9 cellular contexts compared by ENCODE assay signal in the genomic region with DNA sequence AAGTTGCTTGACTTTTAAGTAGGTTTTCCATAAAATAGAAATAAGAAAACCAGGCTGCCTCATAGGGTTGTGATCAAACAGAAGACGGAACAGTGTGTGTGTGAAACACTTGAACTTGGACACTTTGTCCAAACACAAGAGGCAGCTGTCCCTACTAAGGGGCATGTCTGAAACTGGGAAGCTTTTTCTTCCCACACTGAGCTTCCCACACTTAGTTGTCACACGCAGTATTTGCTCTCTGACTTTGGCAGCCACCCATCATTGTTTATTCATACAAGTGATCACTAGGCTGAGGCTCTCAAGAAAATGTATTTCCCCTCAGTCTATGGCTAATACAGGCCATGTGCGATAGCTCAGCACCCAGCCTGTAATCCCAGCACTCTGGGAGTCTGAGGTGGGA. TPM values are rescaled to one million over a fixed set of nuclear protein-coding genes. Genes with fewer than 3 reads are reported as not detected.
DNase-seq lines count a peak whose midpoint lies in the region; ATAC-seq, FAIRE-seq and TF ChIP-seq lines count a peak whose summit lies in the region.
"Had no signal": no experiment of that assay in that cellular context is flagged by ENCODE, and none has a peak within 500 bp of the region (broad histone marks: within the 10 kb centered on the region; RNA-seq: fewer than 3 reads in every experiment).

No MANE protein-coding gene starts in this region.

- intact Hi-C loops in MCF 10A (cut with micrococcal nuclease), result loop anchor here (1.0 kb wide), 1 partner anchor 12 kb away; no protein-coding TSS in a partner anchor
- intact Hi-C loops in HepG2 (cut with micrococcal nuclease; ENCODE audit: unreplicated experiment), result no loop called here

- peaks cover 41% of the 10 kb centered on the region for H3K4me1 Mint-ChIP-seq in MCF 10A (ENCODE audit: insufficient read depth, unreplicated experiment)
- H3K4me1 Mint-ChIP-seq in stimulated activated naive CD8-positive, alpha-beta T cell treated with anti-CD3 and anti-CD28 coated beads, Interleukin-15, amount 100 ng/mL, for 72 hours, result peaks cover 22% of the 10 kb centered on the region

- H3K4me3 ChIP-seq in HepG2 (replicated peaks in 1 of 3; ENCODE audit: insufficient read depth in 1 of 3, low read depth in 2 of 3, low read length in 3 of 3), result peak overlapping the region in 1 of 3 experiments; percentile 75; a peak in 2 of 6 replicates

- TF ChIP-seq EP300 in HepG2 (IDR thresholded peaks at IDR 0.05; ENCODE audit: low read depth in 2 of 2, low read length in 2 of 2) (no peak), HepG2 (CRISPR knock-in tag; IDR thresholded peaks at IDR 0.05; ENCODE audit: borderline replicate concordance) (no peak)

- no peaks in the 10 kb centered on the region; the same call in 1 of the 2 replicates for H4K20me1 ChIP-seq in HepG2 (ENCODE audit: insufficient read depth, low read length)

- BruUV-seq in MCF 10A (replicated peaks; lab: Mats Ljungman, UMichigan), result no TSS peak
- no TSS peak for BruUV-seq in HepG2 (replicated peaks; lab: Mats Ljungman, UMichigan)

- H2AFZ ChIP-seq in HepG2 (ENCODE audit: low read length), result no peak overlapping the region

- TF ChIP-seq RAD21 in HepG2 (CRISPR knock-in tag; IDR thresholded peaks at IDR 0.05), result no peak

- H3K27me3 Mint-ChIP-seq in MCF 10A (ENCODE audit: insufficient read depth, unreplicated experiment), result no peaks in the 10 kb centered on the region
- peaks cover 18% of the 10 kb centered on the region for H3K27me3 Mint-ChIP-seq in stimulated activated naive CD8-positive, alpha-beta T cell treated with anti-CD3 and anti-CD28 coated beads, Interleukin-15, amount 100 ng/mL, for 72 hours

- H3K9ac ChIP-seq in HepG2 (ENCODE audit: insufficient read depth, low read depth, low read length), result no peak overlapping the region

- CTCF ChIA-PET in MCF 10A (lab: Yijun Ruan, JAX), result interaction anchor here (0.7 to 4.1 kb wide), 12 partner anchors 8 to 338 kb away, joined by 3 to 20 read pairs (median 4); no protein-coding TSS in a partner anchor
- CTCF ChIA-PET in HepG2 (lab: Yijun Ruan, JAX; ENCODE audit: low intra/inter-chr PET ratio, low total read pairs), result no interaction called here

- no peaks in the 10 kb centered on the region; a peak in 1 of 5 replicates for H3K36me3 ChIP-seq in HepG2 (replicated peaks in 1 of 2; ENCODE audit: control insufficient read depth in 1 of 2, insufficient read depth in 2 of 2, low read length in 2 of 2)

- WGBS in HepG2 (ENCODE audit: low lambda C conversion rate), result 10% methylated on average over 3 of the region's 3 CpGs

- no peaks in the 10 kb centered on the region for H3K9me3 ChIP-seq in HepG2 (ENCODE audit: low read length)

- no peaks in the 10 kb centered on the region for H3K79me2 ChIP-seq in HepG2 (ENCODE audit: insufficient read depth, low read length)

- H3K27me3 ChIP-seq in HepG2 (ENCODE audit: control insufficient read depth in 1 of 2, insufficient read depth in 2 of 2, low read length in 2 of 2), result no peaks in the 10 kb centered on the region

- H3K4me1 ChIP-seq in HepG2 (ENCODE audit: insufficient read depth, low read length), result peaks cover 82% of the 10 kb centered on the region

- peak overlapping the region; percentile 92 for H3K27ac Mint-ChIP-seq in MCF 10A (ENCODE audit: low read depth, unreplicated experiment)
- no peak overlapping the region for H3K27ac Mint-ChIP-seq in stimulated activated naive CD8-positive, alpha-beta T cell treated with anti-CD3 and anti-CD28 coated beads, Interleukin-15, amount 100 ng/mL, for 72 hours

- H3K9me3 Mint-ChIP-seq in MCF 10A (ENCODE audit: unreplicated experiment), result no peaks in the 10 kb centered on the region
- no peaks in the 10 kb centered on the region for H3K9me3 Mint-ChIP-seq in stimulated activated naive CD8-positive, alpha-beta T cell treated with anti-CD3 and anti-CD28 coated beads, Interleukin-15, amount 100 ng/mL, for 72 hours
- H3K9me3 Mint-ChIP-seq: central memory CD8-positive, alpha-beta T cell had no signal

- no peak for TF ChIP-seq POLR2A in HepG2 (IDR thresholded peaks at IDR 0.05; ENCODE audit: insufficient read depth in 1 of 2, low read depth in 2 of 2, low read length in 2 of 2)

- H3K4me3 Mint-ChIP-seq in MCF 10A (ENCODE audit: unreplicated experiment), result peak overlapping the region; percentile 79
- no peak overlapping the region for H3K4me3 Mint-ChIP-seq in stimulated activated naive CD8-positive, alpha-beta T cell treated with anti-CD3 and anti-CD28 coated beads, Interleukin-15, amount 100 ng/mL, for 72 hours

- DNase-seq in M059J (ENCODE audit: low read depth) (peak; percentile 83), MCF 10A (ENCODE audit: unreplicated experiment) (peak; percentile 81), HepG2 (ENCODE audit: low spot score) (no peak), substantia nigra (lab: John Stamatoyannopoulos, UW) (peak in 28 of 49 donors; percentile 17 to 76 (median 40)), cerebellar nuclear complex (lab: John Stamatoyannopoulos, UW) (no peak), HK-2 (ENCODE audit: unreplicated experiment) (no peak)
- no peak for DNase-seq in stimulated activated naive CD8-positive, alpha-beta T cell treated with anti-CD3 and anti-CD28 coated beads, Interleukin-15, amount 100 ng/mL, for 72 hours

- POLR2A ChIA-PET in MCF 10A (lab: Yijun Ruan, JAX) (interaction anchor here (0.6 to 8.9 kb wide), 24 partner anchors 8 to 1574 kb away, joined by 3 to 124 read pairs (median 4); a partner anchor contains a TSS), HepG2 (lab: Yijun Ruan, JAX) (interaction anchor here (1.5 to 4.4 kb wide), 4 partner anchors 11 to 68 kb away, joined by 4 to 81 read pairs (median 34); a partner anchor contains a TSS)

- H3K27ac ChIP-seq in HepG2 (ENCODE audit: extremely low read length, insufficient read depth, low read length), result peak overlapping the region; percentile 75
- peak overlapping the region; percentile 73 for H3K27ac ChIP-seq in substantia nigra (ENCODE audit: low read depth, low read length, poor library complexity, severe bottlenecking)

- FAIRE-seq in HepG2 (lab: Jason Lieb, UNC), result peak; percentile 18

- in situ Hi-C loops in HepG2 (cut with HindIII; ENCODE audit: extremely low pct_ligation_motif_present, low pct_unique_long_range_greater_than_20kb), result no loop called here

- no peak for TF ChIP-seq CTCF in MCF 10A (IDR thresholded peaks at IDR 0.05; ENCODE audit: unreplicated experiment)
- TF ChIP-seq CTCF in HepG2 (CRISPR knock-in tag; IDR thresholded peaks at IDR 0.05), result no peak

- peaks cover 58% of the 10 kb centered on the region for H3K36me3 Mint-ChIP-seq in MCF 10A (ENCODE audit: insufficient read depth, unreplicated experiment)

- ATAC-seq in HepG2 (no peak), GM21786 (IDR thresholded peaks at IDR 0.05; ENCODE audit: unreplicated experiment) (no peak)
- ATAC-seq in stimulated activated naive CD8-positive, alpha-beta T cell treated with anti-CD3 and anti-CD28 coated beads, Interleukin-15, amount 100 ng/mL, for 72 hours, result no peak

- H3K4me2 ChIP-seq in HepG2 (ENCODE audit: low read depth, low read length), result peak overlapping the region; percentile 96

RNA-seq across cellular contexts. Expression of a gene that starts 1.2 kb away (rescaled TPM):
- not detected in 2 replicates for total RNA-seq in M059J (2014; rRNA removed; shearing (Covaris generic))
- total RNA-seq in MCF 10A (2022), result 2.8 and 2.9 TPM in 2 replicates
- 0.35 TPM in 1 of 2 replicates, not detected in the other for total RNA-seq in HepG2 (2016; rRNA removed; fragmentation: Illumina TruSeq; extraction: Trizol)
- 0.71 TPM in 1 of 2 replicates, not detected in the other for total RNA-seq in HepG2 (2016; cell fraction: cytosol; rRNA removed; fragmentation: Illumina TruSeq; extraction: Trizol; ENCODE audit: low read depth)
- total RNA-seq in HepG2 (2016; cell fraction: insoluble cytoplasmic fraction; rRNA removed; fragmentation: Illumina TruSeq; extraction: Trizol), result not detected in 2 replicates
- total RNA-seq in HepG2 (2016; cell fraction: membrane; rRNA removed; fragmentation: Illumina TruSeq; extraction: Trizol), result 0.31 and 0.48 TPM in 2 replicates
- total RNA-seq in HepG2 (2016; cell fraction: nucleus; rRNA removed; fragmentation: Illumina TruSeq; extraction: Trizol), result not detected in 2 replicates
- not detected in 2 replicates for polyA plus RNA-seq in HepG2 (2011; rRNA removed)
- not detected in 2 replicates for polyA plus RNA-seq in HepG2 (2011; cell fraction: cytosol; rRNA removed)
- polyA plus RNA-seq in HepG2 (2011; cell fraction: nucleus; rRNA removed), result 0.19 TPM in 1 of 2 replicates, not detected in the other
- polyA plus RNA-seq in HepG2 (2012), result 0.24 TPM in 1 of 2 replicates, not detected in the other
- polyA plus RNA-seq in HepG2 (2016; cell fraction: cytosol; fragmentation: Illumina TruSeq; extraction: Trizol; ENCODE audit: low read depth), result 0.69 and 0.77 TPM in 2 replicates
- polyA plus RNA-seq in HepG2 (2016; cell fraction: insoluble cytoplasmic fraction; fragmentation: Illumina TruSeq; extraction: Trizol; ENCODE audit: low read depth), result not detected in 2 replicates
- polyA plus RNA-seq in HepG2 (2016; cell fraction: membrane; fragmentation: Illumina TruSeq; extraction: Trizol; ENCODE audit: low read depth), result 0.62 and 1.2 TPM in 2 replicates
- not detected in 2 replicates for polyA plus RNA-seq in HepG2 (2016; cell fraction: nucleus; fragmentation: Illumina TruSeq; extraction: Trizol; ENCODE audit: insufficient read depth, low read depth)
- polyA minus RNA-seq in HepG2 (2011; rRNA and poly(A)+ RNA removed; ENCODE audit: low replicate concordance), result not detected in 2 replicates
- polyA minus RNA-seq in HepG2 (2011; cell fraction: cytosol; rRNA and poly(A)+ RNA removed), result not detected in 2 replicates
- 1.3 TPM in 1 of 2 replicates, not detected in the other for polyA minus RNA-seq in HepG2 (2011; cell fraction: nucleus; rRNA and poly(A)+ RNA removed)

RNA-seq across cellular contexts. Expression of a gene that starts 34.4 kb away (rescaled TPM):
- 611 and 742 TPM in 2 replicates for total RNA-seq in M059J (2014; rRNA removed; shearing (Covaris generic))
- total RNA-seq in MCF 10A (2022), result 597 and 618 TPM in 2 replicates
- 184 and 289 TPM in 2 replicates for total RNA-seq in HepG2 (2016; rRNA removed; fragmentation: Illumina TruSeq; extraction: Trizol)
- total RNA-seq in HepG2 (2016; cell fraction: cytosol; rRNA removed; fragmentation: Illumina TruSeq; extraction: Trizol; ENCODE audit: low read depth), result 17.9 and 18.3 TPM in 2 replicates
- 187 and 287 TPM in 2 replicates for total RNA-seq in HepG2 (2016; cell fraction: insoluble cytoplasmic fraction; rRNA removed; fragmentation: Illumina TruSeq; extraction: Trizol)
- 57.6 and 59.8 TPM in 2 replicates for total RNA-seq in HepG2 (2016; cell fraction: membrane; rRNA removed; fragmentation: Illumina TruSeq; extraction: Trizol)
- total RNA-seq in HepG2 (2016; cell fraction: nucleus; rRNA removed; fragmentation: Illumina TruSeq; extraction: Trizol), result 207 and 235 TPM in 2 replicates
- polyA plus RNA-seq in HepG2 (2011; rRNA removed), result 127 and 132 TPM in 2 replicates
- polyA plus RNA-seq in HepG2 (2011; cell fraction: cytosol; rRNA removed), result 79.2 and 136 TPM in 2 replicates
- 35.8 and 50.3 TPM in 2 replicates for polyA plus RNA-seq in HepG2 (2011; cell fraction: nucleus; rRNA removed)
- 99.3 and 122 TPM in 2 replicates for polyA plus RNA-seq in HepG2 (2012)
- 34.0 and 44.2 TPM in 2 replicates for polyA plus RNA-seq in HepG2 (2016; cell fraction: cytosol; fragmentation: Illumina TruSeq; extraction: Trizol; ENCODE audit: low read depth)
- polyA plus RNA-seq in HepG2 (2016; cell fraction: insoluble cytoplasmic fraction; fragmentation: Illumina TruSeq; extraction: Trizol; ENCODE audit: low read depth), result 136 and 153 TPM in 2 replicates
- 35.5 and 37.5 TPM in 2 replicates for polyA plus RNA-seq in HepG2 (2016; cell fraction: membrane; fragmentation: Illumina TruSeq; extraction: Trizol; ENCODE audit: low read depth)
- polyA plus RNA-seq in HepG2 (2016; cell fraction: nucleus; fragmentation: Illumina TruSeq; extraction: Trizol; ENCODE audit: insufficient read depth, low read depth), result 257 and 263 TPM in 2 replicates
- 118 and 499 TPM in 2 replicates for polyA minus RNA-seq in HepG2 (2011; rRNA and poly(A)+ RNA removed; ENCODE audit: low replicate concordance)
- polyA minus RNA-seq in HepG2 (2011; cell fraction: cytosol; rRNA and poly(A)+ RNA removed), result 42.6 and 62.0 TPM in 2 replicates
- polyA minus RNA-seq in HepG2 (2011; cell fraction: nucleus; rRNA and poly(A)+ RNA removed), result 31.4 and 43.6 TPM in 2 replicates

Comparison
In these comparisons a context has a peak if more than half of its experiments do, and no peak if none do; other contexts are left out.
1. DNase-seq: peak in M059J (single experiment), MCF 10A (single experiment) and substantia nigra (28 of 49); none in HepG2 (single experiment), stimulated activated naive CD8-positive, alpha-beta T cell treated with anti-CD3 and anti-CD28 coated beads, Interleukin-15, amount 100 ng/mL, for 72 hours (0 of 2), cerebellar nuclear complex (0 of 2) and HK-2 (single experiment).